In the genomic region with DNA sequence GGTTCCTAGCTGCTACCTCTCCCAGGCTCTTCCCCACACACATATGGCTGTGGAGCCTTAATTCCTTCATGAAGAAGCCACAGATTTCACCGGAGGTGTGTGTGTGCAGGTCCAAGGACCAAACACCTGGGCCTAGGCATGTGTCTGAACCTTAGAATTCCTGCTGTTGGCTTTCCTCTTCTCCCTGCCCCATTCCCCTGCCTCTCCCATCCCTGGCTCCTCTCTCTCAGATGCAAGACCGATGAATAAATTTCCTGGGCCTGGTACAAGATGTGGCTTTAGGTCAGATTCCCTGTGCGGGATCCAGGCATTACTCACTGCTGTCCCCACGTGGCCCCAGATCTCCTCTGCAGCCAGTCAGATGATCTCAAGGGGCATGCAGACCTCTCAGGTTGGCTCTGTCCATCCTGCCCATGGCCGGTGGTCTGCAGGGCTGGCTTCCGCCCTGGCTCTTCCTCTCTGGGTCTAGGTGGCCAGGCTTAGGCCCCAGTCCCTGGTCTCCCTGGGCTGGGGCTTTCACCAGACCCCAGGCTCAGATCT, we compare ENCODE assay signal across 11 cellular contexts. TPM values are rescaled to one million over a fixed set of nuclear protein-coding genes. Genes with fewer than 3 reads are reported as not detected.
A peak's percentile ranks its signal among the peaks of the same experiment; 100 is the strongest.
DNase-seq lines count a peak whose midpoint lies in the region; ATAC-seq and TF ChIP-seq lines count a peak whose summit lies in the region.
"Had no signal": no experiment of that assay in that cellular context is flagged by ENCODE, and none has a peak within 500 bp of the region (broad histone marks: within the 10 kb centered on the region; RNA-seq: fewer than 3 reads in every experiment).

No MANE protein-coding gene starts in this region.

- 62 to 85% methylated on average over 6 of the region's 6 CpGs for WGBS in body of pancreas, 2 donors

- H3K36me3 Mint-ChIP-seq in endothelial cell (ENCODE audit: low read depth, unreplicated experiment): peaks cover 7% of the 10 kb centered on the region
- peaks cover 1% of the 10 kb centered on the region for H3K36me3 Mint-ChIP-seq in osteocyte (ENCODE audit: unreplicated experiment)

- H3K36me3 ChIP-seq in Loucy (ENCODE audit: insufficient read depth, low read length) (no peaks in the 10 kb centered on the region), body of pancreas (replicated peaks in 1 of 2; ENCODE audit: insufficient read depth in 1 of 2, low read depth in 2 of 2) (no peaks in the 10 kb centered on the region)

- intact Hi-C loops in body of pancreas (cut with DNase I): no loop called here

- no peaks in the 10 kb centered on the region for H3F3A ChIP-seq in Loucy (ENCODE audit: low read depth)

- ATAC-seq in GM18873 (IDR thresholded peaks at IDR 0.05; ENCODE audit: low FRiP score, unreplicated experiment) (no peak), body of pancreas (no peak), HG02571 (IDR thresholded peaks at IDR 0.05; ENCODE audit: unreplicated experiment) (no peak)

- H3K27me3 Mint-ChIP-seq in endothelial cell (ENCODE audit: unreplicated experiment): peaks cover 2% of the 10 kb centered on the region
- no peaks in the 10 kb centered on the region for H3K27me3 Mint-ChIP-seq in osteocyte (ENCODE audit: unreplicated experiment)

- H2AFZ ChIP-seq in Loucy (ENCODE audit: low read length): no peak overlapping the region

- peak; percentile 24 for DNase-seq in GM04504 (ENCODE audit: low read depth)
- peak; percentile 33 for DNase-seq in endothelial cell (ENCODE audit: low spot score)
- no peak for DNase-seq in osteocyte (ENCODE audit: extremely low spot score, unreplicated experiment)
- DNase-seq in NCI-H2107 treated with DMSO at 0.1 percent for 48 hours (lab: John Stamatoyannopoulos, UW; ENCODE audit: unreplicated experiment): no peak
- DNase-seq in body of pancreas: no peak
- DNase-seq: caudate nucleus; stimulated activated CD8-positive, alpha-beta memory T cell treated with anti-CD3 and anti-CD28 coated beads, Interleukin-4, amount 100 ng/mL, for 48 hours had no signal

- H3K9me3 ChIP-seq in Loucy (ENCODE audit: insufficient read depth, low read depth, low read length) (no peaks in the 10 kb centered on the region), body of pancreas (no peaks in the 10 kb centered on the region)

- peak; percentile 48 for TF ChIP-seq CTCF in Loucy (conservative IDR thresholded peaks at IDR 0.05; ENCODE audit: low read length)
- peak; percentile 13 for TF ChIP-seq CTCF in endothelial cell (IDR thresholded peaks at IDR 0.05; ENCODE audit: unreplicated experiment)
- peak; percentile 39 for TF ChIP-seq CTCF in osteocyte (IDR thresholded peaks at IDR 0.05)
- no peak for TF ChIP-seq CTCF in body of pancreas (IDR thresholded peaks at IDR 0.05)

- H3K9me3 Mint-ChIP-seq in endothelial cell (ENCODE audit: unreplicated experiment): no peaks in the 10 kb centered on the region
- no peaks in the 10 kb centered on the region for H3K9me3 Mint-ChIP-seq in osteocyte (ENCODE audit: unreplicated experiment)

- H3K4me3 Mint-ChIP-seq in endothelial cell (ENCODE audit: unreplicated experiment) (no peak overlapping the region), osteocyte (ENCODE audit: unreplicated experiment) (no peak overlapping the region)

- H3K4me2 ChIP-seq in Loucy (ENCODE audit: low read depth, low read length, poor library complexity, severe bottlenecking): no peak overlapping the region

- H3K4me1 Mint-ChIP-seq in endothelial cell (ENCODE audit: unreplicated experiment) (peaks cover 25% of the 10 kb centered on the region), osteocyte (ENCODE audit: unreplicated experiment) (peaks cover 2% of the 10 kb centered on the region)

- H3K4me1 ChIP-seq in Loucy (ENCODE audit: insufficient read depth, low read length, poor library complexity, severe bottlenecking) (peaks cover 26% of the 10 kb centered on the region), body of pancreas (no peaks in the 10 kb centered on the region)

- H4K20me1 ChIP-seq in Loucy (ENCODE audit: insufficient read depth, low read length, poor library complexity, severe bottlenecking): no peaks in the 10 kb centered on the region

- no peaks in the 10 kb centered on the region for H3K79me2 ChIP-seq in Loucy (ENCODE audit: insufficient read depth, low read length)

- H3K9ac ChIP-seq in Loucy (ENCODE audit: low read depth, low read length, poor library complexity, severe bottlenecking): no peak overlapping the region

- H3K4me3 ChIP-seq in Loucy (ENCODE audit: low read length, poor library complexity, severe bottlenecking) (no peak overlapping the region), body of pancreas (no peak overlapping the region)

- H3K27me3 ChIP-seq in Loucy (ENCODE audit: insufficient read depth, low read length, poor library complexity, severe bottlenecking): no peaks in the 10 kb centered on the region
- no peaks in the 10 kb centered on the region for H3K27me3 ChIP-seq in body of pancreas

- no peak overlapping the region for H3K27ac ChIP-seq in body of pancreas

- H3K27ac Mint-ChIP-seq in endothelial cell (ENCODE audit: unreplicated experiment) (no peak overlapping the region), osteocyte (ENCODE audit: unreplicated experiment) (no peak overlapping the region)
- H3K27ac Mint-ChIP-seq: T-helper 1 cell treated with Interleukin-12 subunit alpha and Interleukin-12 subunit beta and Interleukin-4 antibody, amounts not matched to agents 30 μg/mL and 1 μg/mL, for 36 hours had no signal

- no peaks in the 10 kb centered on the region for H3K9me2 ChIP-seq in Loucy (replicated peaks; ENCODE audit: low read depth, low read length)

- no peak for TF ChIP-seq POLR2A in body of pancreas (IDR thresholded peaks at IDR 0.05)

RNA-seq across cellular contexts. Expression of a gene that starts 20.4 kb away (rescaled TPM):
- total RNA-seq in endothelial cell (ENCODE audit: unreplicated experiment): not detected
- not detected in 2 replicates for total RNA-seq in osteocyte
- total RNA-seq in body of pancreas: not detected

RNA-seq across cellular contexts. Expression of a gene that starts 36.5 kb away (rescaled TPM):
- total RNA-seq in endothelial cell (ENCODE audit: unreplicated experiment) (not detected), osteocyte (not detected in 2 replicates), body of pancreas (1 to 10 TPM in 1 of 2 donors, not detected in 1; 2.9 TPM)

Comparison
In these comparisons a context has a peak if more than half of its experiments do, and no peak if none do; other contexts are left out.
1. DNase-seq: peak in GM04504 (single experiment) and endothelial cell (single experiment); none in osteocyte (single experiment), NCI-H2107 treated with DMSO at 0.1 percent for 48 hours (single experiment) and body of pancreas (0 of 4).
2. CTCF ChIP-seq: peak in Loucy (single experiment), endothelial cell (single experiment) and osteocyte (single experiment); none in body of pancreas (0 of 7).